Comparison of ENCODE assay signal across 1 cellular context in the genomic region with DNA sequence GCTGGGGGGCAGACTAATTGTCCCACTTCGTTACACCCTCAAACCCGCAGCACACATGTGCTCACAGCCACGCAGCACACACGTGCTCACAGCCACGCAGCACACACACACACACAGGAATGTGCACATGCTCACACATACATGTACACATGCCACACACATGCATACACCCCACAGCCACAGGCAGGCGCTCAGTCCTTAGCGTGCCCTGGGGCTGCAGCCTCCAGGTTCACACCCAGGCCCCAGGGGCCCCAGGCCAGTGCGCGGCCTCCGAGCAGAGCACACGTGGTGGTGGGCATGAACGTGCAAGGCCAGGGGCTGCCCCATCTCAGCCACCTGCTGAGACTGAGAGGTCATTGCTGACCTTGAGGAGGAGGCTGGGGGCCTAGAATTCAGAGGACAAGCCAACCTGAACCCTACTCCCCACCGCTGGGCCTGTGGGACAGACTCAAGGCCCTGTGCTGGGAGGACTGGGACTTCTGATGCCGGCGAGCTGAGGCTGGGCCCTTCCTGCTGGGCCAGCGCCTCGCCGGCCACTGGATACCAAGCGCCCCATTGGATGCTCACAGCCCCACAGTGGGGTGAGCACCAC.
TF ChIP-seq lines count a peak whose summit lies in the region.

No MANE protein-coding gene starts in this region.

TF ChIP-seq in HepG2, 621 proteins besides CTCF, POLR2A, EP300 and RAD21:
- TF ChIP-seq MTA1 (CRISPR knock-in tag; IDR thresholded peaks at IDR 0.05; ENCODE audit: borderline replicate concordance) (no peak), YEATS2 (CRISPR knock-in tag; IDR thresholded peaks at IDR 0.05; ENCODE audit: borderline replicate concordance) (no peak), MZF1 (CRISPR knock-in tag; IDR thresholded peaks at IDR 0.05; ENCODE audit: borderline replicate concordance) (no peak), MNT (IDR thresholded peaks at IDR 0.05) (peak; percentile 78), CAMTA2 (CRISPR knock-in tag; IDR thresholded peaks at IDR 0.05; ENCODE audit: borderline replicate concordance) (no peak), TGIF2 (CRISPR knock-in tag; IDR thresholded peaks at IDR 0.05) (no peak), ZFP36 (IDR thresholded peaks at IDR 0.05; ENCODE audit: borderline replicate concordance, low read depth, low read length, partially characterized antibody) (no peak)
